Comparison of ENCODE assay signal across 1 cellular context in the genomic region with DNA sequence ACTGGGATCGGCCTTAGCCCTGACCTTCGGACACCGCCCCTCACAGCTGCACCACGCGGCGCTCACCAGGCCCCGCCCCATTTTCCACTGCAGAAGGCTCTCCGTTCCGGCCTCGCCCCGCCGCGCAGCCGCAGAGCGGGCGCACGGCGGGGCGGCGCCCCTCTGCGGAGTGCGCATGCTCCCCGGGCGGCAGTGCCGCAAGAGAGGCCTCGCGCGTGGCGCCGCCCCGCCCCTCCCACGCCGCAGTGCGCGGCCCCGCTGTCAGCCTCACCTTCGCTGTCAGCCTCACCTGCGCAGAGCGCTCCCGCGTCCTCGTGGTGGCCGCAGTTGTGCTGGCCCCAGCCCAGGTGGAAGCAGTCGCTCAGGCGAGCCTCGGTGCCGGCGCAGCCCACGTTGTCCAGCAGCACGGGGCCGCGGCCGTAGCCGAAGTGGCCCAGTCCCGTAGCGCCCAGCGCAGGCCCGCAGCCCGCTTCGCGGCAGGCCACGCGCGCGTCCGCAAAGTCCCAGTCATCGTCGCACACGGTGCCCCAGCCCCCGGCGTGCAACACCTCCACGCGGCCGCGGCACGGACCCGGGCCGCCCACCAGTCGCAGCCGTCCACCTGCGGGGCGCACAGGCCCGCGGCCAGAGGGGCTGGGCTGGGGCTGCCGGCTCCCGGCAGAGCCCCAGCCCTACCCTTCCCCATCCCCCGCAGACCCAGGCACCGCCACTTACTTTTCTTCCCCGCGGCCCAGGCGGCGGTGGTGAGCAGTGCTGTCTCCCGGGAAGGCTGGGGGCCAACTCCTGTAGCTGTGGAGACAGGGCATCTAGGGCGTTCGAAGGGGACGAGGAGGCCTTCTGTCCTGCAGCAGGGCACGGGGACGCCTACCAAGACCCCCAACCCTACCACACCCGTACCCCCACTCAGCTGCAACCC.
TF ChIP-seq lines count a peak whose summit lies in the region.

No MANE protein-coding gene starts in this region.

TF ChIP-seq in HepG2, 621 proteins besides CTCF, POLR2A, EP300 and RAD21 (continued from another document and continues in another):
- TF ChIP-seq, protein P1, sequence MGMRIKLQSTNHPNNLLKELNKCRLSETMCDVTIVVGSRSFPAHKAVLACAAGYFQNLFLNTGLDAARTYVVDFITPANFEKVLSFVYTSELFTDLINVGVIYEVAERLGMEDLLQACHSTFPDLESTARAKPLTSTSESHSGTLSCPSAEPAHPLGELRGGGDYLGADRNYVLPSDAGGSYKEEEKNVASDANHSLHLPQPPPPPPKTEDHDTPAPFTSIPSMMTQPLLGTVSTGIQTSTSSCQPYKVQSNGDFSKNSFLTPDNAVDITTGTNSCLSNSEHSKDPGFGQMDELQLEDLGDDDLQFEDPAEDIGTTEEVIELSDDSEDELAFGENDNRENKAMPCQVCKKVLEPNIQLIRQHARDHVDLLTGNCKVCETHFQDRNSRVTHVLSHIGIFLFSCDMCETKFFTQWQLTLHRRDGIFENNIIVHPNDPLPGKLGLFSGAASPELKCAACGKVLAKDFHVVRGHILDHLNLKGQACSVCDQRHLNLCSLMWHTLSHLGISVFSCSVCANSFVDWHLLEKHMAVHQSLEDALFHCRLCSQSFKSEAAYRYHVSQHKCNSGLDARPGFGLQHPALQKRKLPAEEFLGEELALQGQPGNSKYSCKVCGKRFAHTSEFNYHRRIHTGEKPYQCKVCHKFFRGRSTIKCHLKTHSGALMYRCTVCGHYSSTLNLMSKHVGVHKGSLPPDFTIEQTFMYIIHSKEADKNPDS (CRISPR knock-in tag; IDR thresholded peaks at IDR 0.05) = peak; percentile 82
- no peak for TF ChIP-seq PAWR (CRISPR knock-in tag; IDR thresholded peaks at IDR 0.05; ENCODE audit: borderline replicate concordance)
- peak; percentile 60; the same call in 1 of the 2 replicates for TF ChIP-seq ZNF354B (CRISPR knock-in tag; IDR thresholded peaks at IDR 0.05)
- no peak for TF ChIP-seq ZBTB1 (CRISPR knock-in tag; IDR thresholded peaks at IDR 0.05; ENCODE audit: borderline replicate concordance)
- TF ChIP-seq, protein P2, sequence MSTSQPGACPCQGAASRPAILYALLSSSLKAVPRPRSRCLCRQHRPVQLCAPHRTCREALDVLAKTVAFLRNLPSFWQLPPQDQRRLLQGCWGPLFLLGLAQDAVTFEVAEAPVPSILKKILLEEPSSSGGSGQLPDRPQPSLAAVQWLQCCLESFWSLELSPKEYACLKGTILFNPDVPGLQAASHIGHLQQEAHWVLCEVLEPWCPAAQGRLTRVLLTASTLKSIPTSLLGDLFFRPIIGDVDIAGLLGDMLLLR (CRISPR knock-in tag; IDR thresholded peaks at IDR 0.05) = peak; percentile 89
- peak; percentile 12 for TF ChIP-seq XRCC5 (optimal IDR thresholded peaks at IDR 0.05; ENCODE audit: low read length)
- no peak for TF ChIP-seq FOSL1 (CRISPR knock-in tag; IDR thresholded peaks at IDR 0.05; ENCODE audit: borderline replicate concordance)
- peak; percentile 66 for TF ChIP-seq POLR2G (IDR thresholded peaks at IDR 0.05; ENCODE audit: low read depth, low read length)
- no peak for TF ChIP-seq SOX6 (IDR thresholded peaks at IDR 0.05)
- no peak; the same call in 1 of the 2 replicates for TF ChIP-seq SOX6 (CRISPR knock-in tag; IDR thresholded peaks at IDR 0.05)
- no peak for TF ChIP-seq MAF1 (CRISPR knock-in tag; IDR thresholded peaks at IDR 0.05; ENCODE audit: borderline replicate concordance)
- TF ChIP-seq IRX3 (CRISPR knock-in tag; IDR thresholded peaks at IDR 0.05; ENCODE audit: borderline replicate concordance, low read depth) = peak; percentile 90
- no peak for TF ChIP-seq MLLT10 (CRISPR knock-in tag; IDR thresholded peaks at IDR 0.05)
- no peak for TF ChIP-seq ATF7 (IDR thresholded peaks at IDR 0.05)
- no peak for TF ChIP-seq ATF7 (CRISPR knock-in tag; IDR thresholded peaks at IDR 0.05)
- TF ChIP-seq PCBP1 (IDR thresholded peaks at IDR 0.05; ENCODE audit: borderline replicate concordance, low read depth, low read length) = 0 out of 2 replicates have a peak, but pooled peaks have one; percentile 29
- TF ChIP-seq FOXA1 (IDR thresholded peaks at IDR 0.05) = no peak
- TF ChIP-seq FOXA1 (CRISPR knock-in tag; IDR thresholded peaks at IDR 0.05) = no peak
- TF ChIP-seq, protein P3, sequence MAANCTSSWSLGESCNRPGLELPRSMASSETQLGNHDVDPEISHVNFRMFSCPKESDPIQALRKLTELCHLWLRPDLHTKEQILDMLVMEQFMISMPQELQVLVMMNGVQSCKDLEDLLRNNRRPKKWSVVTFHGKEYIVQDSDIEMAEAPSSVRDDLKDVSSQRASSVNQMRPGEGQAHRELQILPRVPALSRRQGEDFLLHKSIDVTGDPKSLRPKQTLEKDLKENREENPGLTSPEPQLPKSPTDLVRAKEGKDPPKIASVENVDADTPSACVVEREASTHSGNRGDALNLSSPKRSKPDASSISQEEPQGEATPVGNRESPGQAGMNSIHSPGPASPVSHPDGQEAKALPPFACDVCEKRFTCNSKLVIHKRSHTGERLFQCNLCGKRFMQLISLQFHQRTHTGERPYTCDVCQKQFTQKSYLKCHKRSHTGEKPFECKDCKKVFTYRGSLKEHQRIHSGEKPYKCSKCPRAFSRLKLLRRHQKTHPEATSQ (CRISPR knock-in tag; IDR thresholded peaks at IDR 0.05; ENCODE audit: borderline replicate concordance) = no peak
- TF ChIP-seq, protein P4, sequence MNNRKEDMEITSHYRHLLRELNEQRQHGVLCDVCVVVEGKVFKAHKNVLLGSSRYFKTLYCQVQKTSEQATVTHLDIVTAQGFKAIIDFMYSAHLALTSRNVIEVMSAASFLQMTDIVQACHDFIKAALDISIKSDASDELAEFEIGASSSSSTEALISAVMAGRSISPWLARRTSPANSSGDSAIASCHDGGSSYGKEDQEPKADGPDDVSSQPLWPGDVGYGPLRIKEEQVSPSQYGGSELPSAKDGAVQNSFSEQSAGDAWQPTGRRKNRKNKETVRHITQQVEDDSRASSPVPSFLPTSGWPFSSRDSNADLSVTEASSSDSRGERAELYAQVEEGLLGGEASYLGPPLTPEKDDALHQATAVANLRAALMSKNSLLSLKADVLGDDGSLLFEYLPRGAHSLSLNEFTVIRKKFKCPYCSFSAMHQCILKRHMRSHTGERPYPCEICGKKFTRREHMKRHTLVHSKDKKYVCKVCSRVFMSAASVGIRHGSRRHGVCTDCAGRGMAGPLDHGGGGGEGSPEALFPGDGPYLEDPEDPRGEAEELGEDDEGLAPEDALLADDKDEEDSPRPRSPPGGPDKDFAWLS (CRISPR knock-in tag; IDR thresholded peaks at IDR 0.05; ENCODE audit: borderline replicate concordance) = peak; percentile 50; the same call in 1 of the 2 replicates
- no peak for TF ChIP-seq HDAC6 (IDR thresholded peaks at IDR 0.05; ENCODE audit: low read depth, low read length)
- TF ChIP-seq ZNF644 (CRISPR knock-in tag; IDR thresholded peaks at IDR 0.05; ENCODE audit: low read depth) = no peak
- TF ChIP-seq, protein P5, sequence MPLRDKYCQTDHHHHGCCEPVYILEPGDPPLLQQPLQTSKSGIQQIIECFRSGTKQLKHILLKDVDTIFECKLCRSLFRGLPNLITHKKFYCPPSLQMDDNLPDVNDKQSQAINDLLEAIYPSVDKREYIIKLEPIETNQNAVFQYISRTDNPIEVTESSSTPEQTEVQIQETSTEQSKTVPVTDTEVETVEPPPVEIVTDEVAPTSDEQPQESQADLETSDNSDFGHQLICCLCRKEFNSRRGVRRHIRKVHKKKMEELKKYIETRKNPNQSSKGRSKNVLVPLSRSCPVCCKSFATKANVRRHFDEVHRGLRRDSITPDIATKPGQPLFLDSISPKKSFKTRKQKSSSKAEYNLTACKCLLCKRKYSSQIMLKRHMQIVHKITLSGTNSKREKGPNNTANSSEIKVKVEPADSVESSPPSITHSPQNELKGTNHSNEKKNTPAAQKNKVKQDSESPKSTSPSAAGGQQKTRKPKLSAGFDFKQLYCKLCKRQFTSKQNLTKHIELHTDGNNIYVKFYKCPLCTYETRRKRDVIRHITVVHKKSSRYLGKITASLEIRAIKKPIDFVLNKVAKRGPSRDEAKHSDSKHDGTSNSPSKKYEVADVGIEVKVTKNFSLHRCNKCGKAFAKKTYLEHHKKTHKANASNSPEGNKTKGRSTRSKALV (CRISPR knock-in tag; IDR thresholded peaks at IDR 0.05) = no peak
- no peak; the same call in 1 of the 2 replicates for TF ChIP-seq NFIC (IDR thresholded peaks at IDR 0.05; ENCODE audit: low read length)
- peak; percentile 91 for TF ChIP-seq KDM2A (CRISPR knock-in tag; IDR thresholded peaks at IDR 0.05; ENCODE audit: borderline replicate concordance, low read depth)
- TF ChIP-seq, protein P6, sequence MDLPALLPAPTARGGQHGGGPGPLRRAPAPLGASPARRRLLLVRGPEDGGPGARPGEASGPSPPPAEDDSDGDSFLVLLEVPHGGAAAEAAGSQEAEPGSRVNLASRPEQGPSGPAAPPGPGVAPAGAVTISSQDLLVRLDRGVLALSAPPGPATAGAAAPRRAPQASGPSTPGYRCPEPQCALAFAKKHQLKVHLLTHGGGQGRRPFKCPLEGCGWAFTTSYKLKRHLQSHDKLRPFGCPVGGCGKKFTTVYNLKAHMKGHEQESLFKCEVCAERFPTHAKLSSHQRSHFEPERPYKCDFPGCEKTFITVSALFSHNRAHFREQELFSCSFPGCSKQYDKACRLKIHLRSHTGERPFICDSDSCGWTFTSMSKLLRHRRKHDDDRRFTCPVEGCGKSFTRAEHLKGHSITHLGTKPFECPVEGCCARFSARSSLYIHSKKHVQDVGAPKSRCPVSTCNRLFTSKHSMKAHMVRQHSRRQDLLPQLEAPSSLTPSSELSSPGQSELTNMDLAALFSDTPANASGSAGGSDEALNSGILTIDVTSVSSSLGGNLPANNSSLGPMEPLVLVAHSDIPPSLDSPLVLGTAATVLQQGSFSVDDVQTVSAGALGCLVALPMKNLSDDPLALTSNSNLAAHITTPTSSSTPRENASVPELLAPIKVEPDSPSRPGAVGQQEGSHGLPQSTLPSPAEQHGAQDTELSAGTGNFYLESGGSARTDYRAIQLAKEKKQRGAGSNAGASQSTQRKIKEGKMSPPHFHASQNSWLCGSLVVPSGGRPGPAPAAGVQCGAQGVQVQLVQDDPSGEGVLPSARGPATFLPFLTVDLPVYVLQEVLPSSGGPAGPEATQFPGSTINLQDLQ (CRISPR knock-in tag; IDR thresholded peaks at IDR 0.05) = no peak
- TF ChIP-seq, protein P7, sequence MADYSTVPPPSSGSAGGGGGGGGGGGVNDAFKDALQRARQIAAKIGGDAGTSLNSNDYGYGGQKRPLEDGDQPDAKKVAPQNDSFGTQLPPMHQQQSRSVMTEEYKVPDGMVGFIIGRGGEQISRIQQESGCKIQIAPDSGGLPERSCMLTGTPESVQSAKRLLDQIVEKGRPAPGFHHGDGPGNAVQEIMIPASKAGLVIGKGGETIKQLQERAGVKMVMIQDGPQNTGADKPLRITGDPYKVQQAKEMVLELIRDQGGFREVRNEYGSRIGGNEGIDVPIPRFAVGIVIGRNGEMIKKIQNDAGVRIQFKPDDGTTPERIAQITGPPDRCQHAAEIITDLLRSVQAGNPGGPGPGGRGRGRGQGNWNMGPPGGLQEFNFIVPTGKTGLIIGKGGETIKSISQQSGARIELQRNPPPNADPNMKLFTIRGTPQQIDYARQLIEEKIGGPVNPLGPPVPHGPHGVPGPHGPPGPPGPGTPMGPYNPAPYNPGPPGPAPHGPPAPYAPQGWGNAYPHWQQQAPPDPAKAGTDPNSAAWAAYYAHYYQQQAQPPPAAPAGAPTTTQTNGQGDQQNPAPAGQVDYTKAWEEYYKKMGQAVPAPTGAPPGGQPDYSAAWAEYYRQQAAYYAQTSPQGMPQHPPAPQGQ (CRISPR knock-in tag; IDR thresholded peaks at IDR 0.05; ENCODE audit: borderline replicate concordance) = no peak
- no peak for TF ChIP-seq CEBPG (CRISPR knock-in tag; IDR thresholded peaks at IDR 0.05)
- peak; percentile 39 for TF ChIP-seq JARID2 (CRISPR knock-in tag; IDR thresholded peaks at IDR 0.05; ENCODE audit: insufficient replicate concordance)
- TF ChIP-seq, protein P8, sequence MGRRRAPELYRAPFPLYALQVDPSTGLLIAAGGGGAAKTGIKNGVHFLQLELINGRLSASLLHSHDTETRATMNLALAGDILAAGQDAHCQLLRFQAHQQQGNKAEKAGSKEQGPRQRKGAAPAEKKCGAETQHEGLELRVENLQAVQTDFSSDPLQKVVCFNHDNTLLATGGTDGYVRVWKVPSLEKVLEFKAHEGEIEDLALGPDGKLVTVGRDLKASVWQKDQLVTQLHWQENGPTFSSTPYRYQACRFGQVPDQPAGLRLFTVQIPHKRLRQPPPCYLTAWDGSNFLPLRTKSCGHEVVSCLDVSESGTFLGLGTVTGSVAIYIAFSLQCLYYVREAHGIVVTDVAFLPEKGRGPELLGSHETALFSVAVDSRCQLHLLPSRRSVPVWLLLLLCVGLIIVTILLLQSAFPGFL (CRISPR knock-in tag; IDR thresholded peaks at IDR 0.05) = no peak
- no peak for TF ChIP-seq KDM6A (CRISPR knock-in tag; IDR thresholded peaks at IDR 0.05; ENCODE audit: low read depth)
- TF ChIP-seq HNRNPLL (IDR thresholded peaks at IDR 0.05; ENCODE audit: low read depth, low read length, poor library complexity, severe bottlenecking) = peak; percentile 22
- no peak for TF ChIP-seq ZNF282 (IDR thresholded peaks at IDR 0.05; ENCODE audit: partially characterized antibody)
- TF ChIP-seq, protein P9, sequence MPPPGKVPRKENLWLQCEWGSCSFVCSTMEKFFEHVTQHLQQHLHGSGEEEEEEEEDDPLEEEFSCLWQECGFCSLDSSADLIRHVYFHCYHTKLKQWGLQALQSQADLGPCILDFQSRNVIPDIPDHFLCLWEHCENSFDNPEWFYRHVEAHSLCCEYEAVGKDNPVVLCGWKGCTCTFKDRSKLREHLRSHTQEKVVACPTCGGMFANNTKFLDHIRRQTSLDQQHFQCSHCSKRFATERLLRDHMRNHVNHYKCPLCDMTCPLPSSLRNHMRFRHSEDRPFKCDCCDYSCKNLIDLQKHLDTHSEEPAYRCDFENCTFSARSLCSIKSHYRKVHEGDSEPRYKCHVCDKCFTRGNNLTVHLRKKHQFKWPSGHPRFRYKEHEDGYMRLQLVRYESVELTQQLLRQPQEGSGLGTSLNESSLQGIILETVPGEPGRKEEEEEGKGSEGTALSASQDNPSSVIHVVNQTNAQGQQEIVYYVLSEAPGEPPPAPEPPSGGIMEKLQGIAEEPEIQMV (CRISPR knock-in tag; IDR thresholded peaks at IDR 0.05; ENCODE audit: low read depth) = no peak
- peak; percentile 76; the same call in 1 of the 2 replicates for TF ChIP-seq KLF6 (CRISPR knock-in tag; IDR thresholded peaks at IDR 0.05)
- TF ChIP-seq ZSCAN29 (CRISPR knock-in tag; conservative IDR thresholded peaks at IDR 0.05) = peak; percentile 49; the same call in 1 of the 2 replicates
- no peak for TF ChIP-seq DNMT3B (CRISPR knock-in tag; conservative IDR thresholded peaks at IDR 0.05)
- TF ChIP-seq TBL1XR1 (IDR thresholded peaks at IDR 0.05; ENCODE audit: borderline replicate concordance, low read length, partially characterized antibody) = no peak
- peak; percentile 4 for TF ChIP-seq SKI (IDR thresholded peaks at IDR 0.05; ENCODE audit: partially characterized antibody)
- TF ChIP-seq GATAD2A (CRISPR knock-in tag; IDR thresholded peaks at IDR 0.05) = no peak; the same call in 1 of the 2 replicates
- TF ChIP-seq, protein P10, sequence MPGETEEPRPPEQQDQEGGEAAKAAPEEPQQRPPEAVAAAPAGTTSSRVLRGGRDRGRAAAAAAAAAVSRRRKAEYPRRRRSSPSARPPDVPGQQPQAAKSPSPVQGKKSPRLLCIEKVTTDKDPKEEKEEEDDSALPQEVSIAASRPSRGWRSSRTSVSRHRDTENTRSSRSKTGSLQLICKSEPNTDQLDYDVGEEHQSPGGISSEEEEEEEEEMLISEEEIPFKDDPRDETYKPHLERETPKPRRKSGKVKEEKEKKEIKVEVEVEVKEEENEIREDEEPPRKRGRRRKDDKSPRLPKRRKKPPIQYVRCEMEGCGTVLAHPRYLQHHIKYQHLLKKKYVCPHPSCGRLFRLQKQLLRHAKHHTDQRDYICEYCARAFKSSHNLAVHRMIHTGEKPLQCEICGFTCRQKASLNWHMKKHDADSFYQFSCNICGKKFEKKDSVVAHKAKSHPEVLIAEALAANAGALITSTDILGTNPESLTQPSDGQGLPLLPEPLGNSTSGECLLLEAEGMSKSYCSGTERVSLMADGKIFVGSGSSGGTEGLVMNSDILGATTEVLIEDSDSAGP (CRISPR knock-in tag; IDR thresholded peaks at IDR 0.05; ENCODE audit: borderline replicate concordance) = peak; percentile 87
